12 cellular contexts compared by ENCODE assay signal in genomic region chr3:53039376-53039752, GRCh38. TPM values are rescaled to one million over a fixed set of nuclear protein-coding genes. Genes with fewer than 3 reads are reported as not detected.
DNase-seq lines count a peak whose midpoint lies in the region; ATAC-seq lines count a peak whose summit lies in the region.
"Had no signal": no experiment of that assay in that cellular context is flagged by ENCODE, and none has a peak within 500 bp of the region (broad histone marks: within the 10 kb centered on the region; RNA-seq: fewer than 3 reads in every experiment).

No MANE protein-coding gene starts in this region.

- peaks cover 6 to 14% of the 10 kb centered on the region in 2 donors for H3K36me3 Mint-ChIP-seq in CD4-positive, alpha-beta memory T cell
- peaks cover 5% of the 10 kb centered on the region for H3K36me3 Mint-ChIP-seq in T-cell
- H3K36me3 Mint-ChIP-seq in activated T-helper 17 cell treated with anti-CD3 and anti-CD28 coated beads, Interleukin-2, amount 50 U/mL, for 72 hours (ENCODE audit: low read depth), result no peaks in the 10 kb centered on the region
- H3K36me3 Mint-ChIP-seq in stimulated activated effector memory CD8-positive, alpha-beta T cell treated with anti-CD3 and anti-CD28 coated beads, Interleukin-12 subunit alpha, Interleukin-12 subunit beta, amount 100 ng/mL, for 72 hours, result no peaks in the 10 kb centered on the region
- H3K36me3 Mint-ChIP-seq: CD14-positive monocyte had no signal

- no peak for DNase-seq in CD4-positive, alpha-beta memory T cell
- no peak for DNase-seq in T-cell
- no peak for DNase-seq in stimulated activated effector memory CD8-positive, alpha-beta T cell treated with anti-CD3 and anti-CD28 coated beads, Interleukin-12 subunit alpha, Interleukin-12 subunit beta, amount 100 ng/mL, for 72 hours (ENCODE audit: low spot score in 2 of 2)
- DNase-seq in NCI-H1417 (lab: John Stamatoyannopoulos, UW), result no peak
- no peak for DNase-seq in stimulated activated naive CD4-positive, alpha-beta T cell (lab: John Stamatoyannopoulos, UW)
- DNase-seq: Calu3, DMS 273 treated with DMSO at 0.1 percent for 48 hours had no signal

- peaks cover 61 to 94% (median 77%) of the 10 kb centered on the region in 4 donors for H3K4me1 Mint-ChIP-seq in CD4-positive, alpha-beta memory T cell
- peaks cover 73 to 84% (median 81%) of the 10 kb centered on the region in 3 donors for H3K4me1 Mint-ChIP-seq in T-cell
- H3K4me1 Mint-ChIP-seq in activated T-helper 17 cell treated with anti-CD3 and anti-CD28 coated beads, Interleukin-2, amount 50 U/mL, for 72 hours, result peaks cover 68% of the 10 kb centered on the region
- H3K4me1 Mint-ChIP-seq in stimulated activated effector memory CD8-positive, alpha-beta T cell treated with anti-CD3 and anti-CD28 coated beads, Interleukin-12 subunit alpha, Interleukin-12 subunit beta, amount 100 ng/mL, for 72 hours, result peaks cover 61% of the 10 kb centered on the region

- no peak overlapping the region for H3K27ac ChIP-seq in CD4-positive, alpha-beta memory T cell (ENCODE audit: low read depth, low read length)

- POLR2A ChIA-PET in CD4-positive, alpha-beta memory T cell (lab: Charles Lee; ENCODE audit: partially characterized antibody), result interaction anchor here (0.7 to 1.0 kb wide), 2 partner anchors 20 to 55 kb away, joined by 3 read pairs; no protein-coding TSS in a partner anchor
- POLR2A ChIA-PET in T-cell (lab: Charles Lee), result no interaction called here

- H3K27ac Mint-ChIP-seq in CD4-positive, alpha-beta memory T cell, result peak overlapping the region in 5 of 7 donors; percentile 79 to 91 (median 81)
- peak overlapping the region; percentile 74 for H3K27ac Mint-ChIP-seq in T-cell
- peak overlapping the region; percentile 76 for H3K27ac Mint-ChIP-seq in activated T-helper 17 cell treated with anti-CD3 and anti-CD28 coated beads, Interleukin-2, amount 50 U/mL, for 72 hours
- H3K27ac Mint-ChIP-seq in stimulated activated effector memory CD8-positive, alpha-beta T cell treated with anti-CD3 and anti-CD28 coated beads, Interleukin-12 subunit alpha, Interleukin-12 subunit beta, amount 100 ng/mL, for 72 hours, result peak overlapping the region; percentile 24

- H3K9me3 ChIP-seq in CD4-positive, alpha-beta memory T cell (ENCODE audit: control insufficient read depth in 1 of 2, low read length in 2 of 2), result no peaks in the 10 kb centered on the region
- H3K9me3 ChIP-seq: HAP-1 had no signal

- H3K4me3 ChIP-seq in CD4-positive, alpha-beta memory T cell (ENCODE audit: low read length in 2 of 2), result no peak overlapping the region
- H3K4me3 ChIP-seq: HAP-1 had no signal

- H3K4me1 ChIP-seq in CD4-positive, alpha-beta memory T cell (ENCODE audit: insufficient read depth, low read length), result peaks cover 95% of the 10 kb centered on the region

- H3K27me3 Mint-ChIP-seq in CD4-positive, alpha-beta memory T cell, result no peaks in the 10 kb centered on the region
- no peaks in the 10 kb centered on the region for H3K27me3 Mint-ChIP-seq in T-cell
- no peaks in the 10 kb centered on the region for H3K27me3 Mint-ChIP-seq in activated T-helper 17 cell treated with anti-CD3 and anti-CD28 coated beads, Interleukin-2, amount 50 U/mL, for 72 hours
- H3K27me3 Mint-ChIP-seq: IgD-negative memory B cell had no signal

- CTCF ChIA-PET in CD4-positive, alpha-beta memory T cell (lab: Charles Lee; ENCODE audit: partially characterized antibody), result no interaction called here
- CTCF ChIA-PET in T-cell (lab: Charles Lee), result no interaction called here

- ATAC-seq in T-cell (replicated peaks in 1 of 4) (no peak), GM18517 (IDR thresholded peaks at IDR 0.05; ENCODE audit: unreplicated experiment) (no peak)
- ATAC-seq in activated T-helper 17 cell treated with anti-CD3 and anti-CD28 coated beads, Interleukin-2, amount 50 U/mL, for 72 hours (replicated peaks), result peak; percentile 10
- ATAC-seq in stimulated activated effector memory CD8-positive, alpha-beta T cell treated with anti-CD3 and anti-CD28 coated beads, Interleukin-12 subunit alpha, Interleukin-12 subunit beta, amount 100 ng/mL, for 72 hours, result no peak

- no peaks in the 10 kb centered on the region for H3K36me3 ChIP-seq in CD4-positive, alpha-beta memory T cell (ENCODE audit: insufficient read depth, low read length)
- H3K36me3 ChIP-seq: HAP-1 had no signal

- H3K27me3 ChIP-seq in CD4-positive, alpha-beta memory T cell (ENCODE audit: insufficient read depth, low read length), result no peaks in the 10 kb centered on the region

- H3K4me3 Mint-ChIP-seq in CD4-positive, alpha-beta memory T cell, result peak overlapping the region in 3 of 8 donors; percentile 51 to 85 (median 66)
- H3K4me3 Mint-ChIP-seq in T-cell, result no peak overlapping the region
- H3K4me3 Mint-ChIP-seq in activated T-helper 17 cell treated with anti-CD3 and anti-CD28 coated beads, Interleukin-2, amount 50 U/mL, for 72 hours, result peak overlapping the region; percentile 76
- no peak overlapping the region for H3K4me3 Mint-ChIP-seq in stimulated activated effector memory CD8-positive, alpha-beta T cell treated with anti-CD3 and anti-CD28 coated beads, Interleukin-12 subunit alpha, Interleukin-12 subunit beta, amount 100 ng/mL, for 72 hours
- H3K4me3 Mint-ChIP-seq: CD14-positive monocyte had no signal

- intact Hi-C loops in CD4-positive, alpha-beta memory T cell (cut with micrococcal nuclease), result no loop called here

- no peaks in the 10 kb centered on the region for H3K9me3 Mint-ChIP-seq in CD4-positive, alpha-beta memory T cell
- no peaks in the 10 kb centered on the region for H3K9me3 Mint-ChIP-seq in T-cell
- no peaks in the 10 kb centered on the region for H3K9me3 Mint-ChIP-seq in activated T-helper 17 cell treated with anti-CD3 and anti-CD28 coated beads, Interleukin-2, amount 50 U/mL, for 72 hours
- no peaks in the 10 kb centered on the region for H3K9me3 Mint-ChIP-seq in stimulated activated effector memory CD8-positive, alpha-beta T cell treated with anti-CD3 and anti-CD28 coated beads, Interleukin-12 subunit alpha, Interleukin-12 subunit beta, amount 100 ng/mL, for 72 hours
- H3K9me3 Mint-ChIP-seq: IgD-negative memory B cell had no signal

RNA-seq across cellular contexts. Expression of gene SFMBT1, which starts 6.5 kb away (rescaled TPM):
- total RNA-seq in CD4-positive, alpha-beta memory T cell, result 10 to 100 TPM; 49.3 to 50.8 TPM
- polyA plus RNA-seq in CD4-positive, alpha-beta memory T cell, result 10 to 100 TPM; 19.8 to 27.8 TPM
- 10 to 100 TPM; 30.3 to 42.7 (median 37.7) TPM for total RNA-seq in T-cell
- total RNA-seq in activated T-helper 17 cell treated with anti-CD3 and anti-CD28 coated beads, Interleukin-2, amount 50 U/mL, for 72 hours, result 10 to 100 TPM; 26.1 to 29.9 TPM

Comparison
In these comparisons a context has a peak if more than half of its experiments do, and no peak if none do; other contexts are left out.
1. H3K27ac Mint-ChIP-seq: peak in every context shown above with its lines; median percentile 81 in CD4-positive, alpha-beta memory T cell; 76 in activated T-helper 17 cell treated with anti-CD3 and anti-CD28 coated beads, Interleukin-2, amount 50 U/mL, for 72 hours; 74 in T-cell; 24 in stimulated activated effector memory CD8-positive, alpha-beta T cell treated with anti-CD3 and anti-CD28 coated beads, Interleukin-12 subunit alpha, Interleukin-12 subunit beta, amount 100 ng/mL, for 72 hours.